Comparison of ENCODE assay signal across 12 cellular contexts in genomic region chr22:21946262-21946925, GRCh38. TPM values are rescaled to one million over a fixed set of nuclear protein-coding genes. Genes with fewer than 3 reads are reported as not detected.
A peak's percentile ranks its signal among the peaks of the same experiment; 100 is the strongest.
DNase-seq lines count a peak whose midpoint lies in the region; ATAC-seq and TF ChIP-seq lines count a peak whose summit lies in the region.
"Had no signal": no experiment of that assay in that cellular context is flagged by ENCODE, and none has a peak within 500 bp of the region (broad histone marks: within the 10 kb centered on the region; RNA-seq: fewer than 3 reads in every experiment).

No MANE protein-coding gene starts in this region.

- WGBS in esophagus muscularis mucosa: 81% methylated on average over 10 of the region's 12 CpGs

- intact Hi-C loops in Right ventricle myocardium superior (cut with DNase I): no loop called here
- intact Hi-C loops in esophagus muscularis mucosa (cut with DNase I): no loop called here
- intact Hi-C loops in vagina (cut with DNase I): no loop called here

- H3K4me1 ChIP-seq in right atrium auricular region: peaks cover 0 to 86% of the 10 kb centered on the region in 2 donors
- peaks cover 82 to 97% (median 92%) of the 10 kb centered on the region in 4 donors for H3K4me1 ChIP-seq in esophagus muscularis mucosa
- no peaks in the 10 kb centered on the region for H3K4me1 ChIP-seq in parathyroid adenoma
- H3K4me1 ChIP-seq in vagina: peaks cover 94% of the 10 kb centered on the region

- no peak for TF ChIP-seq CTCF in right atrium auricular region (IDR thresholded peaks at IDR 0.05)
- TF ChIP-seq CTCF in esophagus muscularis mucosa (IDR thresholded peaks at IDR 0.05): no peak
- no peak for TF ChIP-seq CTCF in parathyroid adenoma (IDR thresholded peaks at IDR 0.05)
- TF ChIP-seq CTCF in vagina (IDR thresholded peaks at IDR 0.05): no peak

- peak overlapping the region; percentile 58 to 65 for H3K27ac ChIP-seq in right atrium auricular region
- peak overlapping the region; percentile 69 to 98 (median 74) for H3K27ac ChIP-seq in esophagus muscularis mucosa (replicated peaks in 1 of 4)
- H3K27ac ChIP-seq in parathyroid adenoma: peak overlapping the region; percentile 39
- peak overlapping the region; percentile 88 for H3K27ac ChIP-seq in vagina

- no peak for TF ChIP-seq EP300 in esophagus muscularis mucosa (IDR thresholded peaks at IDR 0.05)

- H3K9ac ChIP-seq in parathyroid adenoma: no peak overlapping the region

- H3K4me2 ChIP-seq in parathyroid adenoma (ENCODE audit: low read length): no peak overlapping the region

- no peak for DNase-seq in right atrium auricular region (ENCODE audit: low spot score)
- DNase-seq in Right ventricle myocardium superior: no peak
- DNase-seq in esophagus muscularis mucosa (ENCODE audit: extremely low spot score): no peak
- DNase-seq in vagina (ENCODE audit: extremely low spot score in 2 of 2): no peak
- DNase-seq in medulla oblongata (ENCODE audit: extremely low spot score): no peak
- no peak for DNase-seq in activated effector memory CD4-positive, alpha-beta T cell treated with anti-CD3 and anti-CD28 coated beads, Interleukin-2, amount 50 U/mL, for 16 hours
- DNase-seq: activated CD4-positive, alpha-beta T cell treated with anti-CD3 and anti-CD28 coated beads for 4 hours; activated T-cell treated with anti-CD3 and anti-CD28 coated beads, Interleukin-2, amount 50 U/mL, for 72 hours; MG63; small intestine had no signal

- TF ChIP-seq POLR2A in esophagus muscularis mucosa (IDR thresholded peaks at IDR 0.05; ENCODE audit: low read depth): no peak
- TF ChIP-seq POLR2A in vagina (IDR thresholded peaks at IDR 0.05): no peak
- no peak for TF ChIP-seq POLR2A in GM18505 (IDR thresholded peaks at IDR 0.05; ENCODE audit: borderline replicate concordance, extremely low read depth, insufficient read depth, insufficient read length)

- H3K79me2 ChIP-seq in parathyroid adenoma: peaks cover 2% of the 10 kb centered on the region

- H2AFZ ChIP-seq in parathyroid adenoma: no peak overlapping the region

- no peaks in the 10 kb centered on the region for H3K27me3 ChIP-seq in right atrium auricular region
- no peaks in the 10 kb centered on the region for H3K27me3 ChIP-seq in esophagus muscularis mucosa
- no peaks in the 10 kb centered on the region for H3K27me3 ChIP-seq in parathyroid adenoma (ENCODE audit: control insufficient read depth, insufficient read depth, low read length)
- no peaks in the 10 kb centered on the region for H3K27me3 ChIP-seq in vagina
- H3K27me3 ChIP-seq: MG63 had no signal

- H3K4me3 ChIP-seq in right atrium auricular region (no peak overlapping the region), esophagus muscularis mucosa (no peak overlapping the region), parathyroid adenoma (ENCODE audit: low read depth, low read length) (no peak overlapping the region), vagina (no peak overlapping the region)
- H3K4me3 ChIP-seq: MG63 had no signal

- H3K9me3 ChIP-seq in right atrium auricular region (no peaks in the 10 kb centered on the region), esophagus muscularis mucosa (no peaks in the 10 kb centered on the region), parathyroid adenoma (ENCODE audit: control insufficient read depth, low read length) (no peaks in the 10 kb centered on the region), vagina (no peaks in the 10 kb centered on the region)
- H3K9me3 ChIP-seq: MG63 had no signal

- ATAC-seq in Right ventricle myocardium superior (ENCODE audit: poor library complexity) (no peak), GM18505 (IDR thresholded peaks at IDR 0.05; ENCODE audit: unreplicated experiment) (no peak)
- ATAC-seq: activated T-cell treated with anti-CD3 and anti-CD28 coated beads, Interleukin-2, amount 50 U/mL, for 72 hours had no signal

- H3K36me3 ChIP-seq in right atrium auricular region (peaks cover 19% of the 10 kb centered on the region), esophagus muscularis mucosa (peaks cover 13 to 34% (median 25%) of the 10 kb centered on the region in 4 donors), parathyroid adenoma (ENCODE audit: control insufficient read depth, insufficient read depth, low read length) (no peaks in the 10 kb centered on the region), vagina (peaks cover 0 to 22% of the 10 kb centered on the region in 2 donors)

RNA-seq across cellular contexts. Expression of gene PPM1F, which starts 6.3 kb away (rescaled TPM):
- 10 to 100 TPM; 17.0 to 29.6 TPM for total RNA-seq in right atrium auricular region
- 19.3 TPM for total RNA-seq in Right ventricle myocardium superior
- total RNA-seq in esophagus muscularis mucosa: 10 to 100 TPM; 30.3 to 88.5 (median 74.1) TPM
- total RNA-seq in vagina: 35.6 TPM

RNA-seq across cellular contexts. Expression of gene TOP3B, which starts 36.2 kb away (rescaled TPM):
- 10 to 100 TPM; 11.5 to 12.3 TPM for total RNA-seq in right atrium auricular region
- total RNA-seq in Right ventricle myocardium superior: 9.0 TPM
- total RNA-seq in esophagus muscularis mucosa: 10 to 100 TPM; 12.3 to 27.5 (median 20.4) TPM
- total RNA-seq in vagina: 42.7 TPM
